In genomic region chr2:70994055-70994444, GRCh38 we compare ENCODE assay signal across 1 cellular context.
A peak's percentile ranks its signal among the peaks of the same experiment; 100 is the strongest.
TF ChIP-seq lines count a peak whose summit lies in the region.

No MANE protein-coding gene starts in this region.

TF ChIP-seq in HepG2, 621 proteins besides CTCF, POLR2A, EP300 and RAD21 (continued from another document and continues in another):
- TF ChIP-seq HNF1A (IDR thresholded peaks at IDR 0.05; ENCODE audit: low read depth): no peak
- peak; percentile 38; the same call in 1 of the 2 replicates for TF ChIP-seq HNF1A (CRISPR knock-in tag; IDR thresholded peaks at IDR 0.05; ENCODE audit: borderline replicate concordance)
- TF ChIP-seq ZNF337 (CRISPR knock-in tag; IDR thresholded peaks at IDR 0.05; ENCODE audit: borderline replicate concordance, low read depth): no peak
- TF ChIP-seq KMT2A (CRISPR knock-in tag; IDR thresholded peaks at IDR 0.05): peak; percentile 25; the same call in 1 of the 2 replicates
- TF ChIP-seq SYNCRIP (IDR thresholded peaks at IDR 0.05; ENCODE audit: insufficient read depth, low read depth, low read length): no peak
- no peak for TF ChIP-seq NBN (conservative IDR thresholded peaks at IDR 0.05)
- TF ChIP-seq ZNF7 (CRISPR knock-in tag; IDR thresholded peaks at IDR 0.05): no peak
- TF ChIP-seq FOXP4 (CRISPR knock-in tag; IDR thresholded peaks at IDR 0.05): no peak
- 0 out of 2 replicates have a peak, but pooled peaks have one; percentile 9 for TF ChIP-seq ETV6 (CRISPR knock-in tag; conservative IDR thresholded peaks at IDR 0.05)
- 0 out of 2 replicates have a peak, but pooled peaks have one; percentile 24 for TF ChIP-seq NFE2L1 (CRISPR knock-in tag; IDR thresholded peaks at IDR 0.05; ENCODE audit: borderline replicate concordance)
- no peak for TF ChIP-seq SMAD3 (CRISPR knock-in tag; IDR thresholded peaks at IDR 0.05)
- no peak for TF ChIP-seq ZBTB34 (CRISPR knock-in tag; IDR thresholded peaks at IDR 0.05)
- TF ChIP-seq AFF4 (CRISPR knock-in tag; IDR thresholded peaks at IDR 0.05): no peak
- TF ChIP-seq DMAP1 (CRISPR knock-in tag; IDR thresholded peaks at IDR 0.05): peak; percentile 12; the same call in 1 of the 2 replicates
- TF ChIP-seq ZNF552 (CRISPR knock-in tag; IDR thresholded peaks at IDR 0.05; ENCODE audit: borderline replicate concordance): no peak
- TF ChIP-seq PITX1 (CRISPR knock-in tag; IDR thresholded peaks at IDR 0.05): peak; percentile 56; the same call in 1 of the 2 replicates
- TF ChIP-seq ZSCAN29 (CRISPR knock-in tag; conservative IDR thresholded peaks at IDR 0.05): 0 out of 2 replicates have a peak, but pooled peaks have one; percentile 51
- TF ChIP-seq FOXM1 (CRISPR knock-in tag; IDR thresholded peaks at IDR 0.05): no peak
- no peak for TF ChIP-seq ESRRA (CRISPR knock-in tag; IDR thresholded peaks at IDR 0.05; ENCODE audit: low read depth)
- TF ChIP-seq SAP130 (CRISPR knock-in tag; IDR thresholded peaks at IDR 0.05; ENCODE audit: low read depth): no peak; the same call in 1 of the 2 replicates
- TF ChIP-seq ZNF891 (CRISPR knock-in tag; IDR thresholded peaks at IDR 0.05): no peak
- no peak for TF ChIP-seq HES4 (CRISPR knock-in tag; IDR thresholded peaks at IDR 0.05; ENCODE audit: borderline replicate concordance)
- 0 out of 2 replicates have a peak, but pooled peaks have one; percentile 10 for TF ChIP-seq ZBTB7A (CRISPR knock-in tag; IDR thresholded peaks at IDR 0.05)
- no peak for TF ChIP-seq CENPX (CRISPR knock-in tag; IDR thresholded peaks at IDR 0.05)
- TF ChIP-seq TRAFD1 (CRISPR knock-in tag; IDR thresholded peaks at IDR 0.05; ENCODE audit: borderline replicate concordance): no peak
- no peak for TF ChIP-seq TRIM22 (IDR thresholded peaks at IDR 0.05)
- no peak for TF ChIP-seq TCF12 (IDR thresholded peaks at IDR 0.05)
- no peak for TF ChIP-seq TCF12 (CRISPR knock-in tag; IDR thresholded peaks at IDR 0.05)
- 0 out of 2 replicates have a peak, but pooled peaks have one; percentile 2 for TF ChIP-seq ZNF292 (CRISPR knock-in tag; IDR thresholded peaks at IDR 0.05; ENCODE audit: borderline replicate concordance, low read depth)
- TF ChIP-seq TBX2 (CRISPR knock-in tag; IDR thresholded peaks at IDR 0.05; ENCODE audit: borderline replicate concordance): peak; percentile 9; the same call in 1 of the 2 replicates
- TF ChIP-seq ZSCAN25 (CRISPR knock-in tag; IDR thresholded peaks at IDR 0.05): 0 out of 2 replicates have a peak, but pooled peaks have one; percentile 5
- TF ChIP-seq ZSCAN30 (CRISPR knock-in tag; IDR thresholded peaks at IDR 0.05): no peak
- TF ChIP-seq ZNF619 (CRISPR knock-in tag; IDR thresholded peaks at IDR 0.05): peak; percentile 18; the same call in 1 of the 2 replicates
- 0 out of 2 replicates have a peak, but pooled peaks have one; percentile 9 for TF ChIP-seq ZBTB7B (CRISPR knock-in tag; IDR thresholded peaks at IDR 0.05)
- peak; percentile 45; the same call in 1 of the 2 replicates for TF ChIP-seq MEF2D (CRISPR knock-in tag; IDR thresholded peaks at IDR 0.05)
